In genomic region chr2:193382583-193382982, GRCh38 we compare ENCODE assay signal across 13 cellular contexts.
A peak's percentile ranks its signal among the peaks of the same experiment; 100 is the strongest.
DNase-seq lines count a peak whose midpoint lies in the region; ATAC-seq and TF ChIP-seq lines count a peak whose summit lies in the region.
"Had no signal": no experiment of that assay in that cellular context is flagged by ENCODE, and none has a peak within 500 bp of the region (broad histone marks: within the 10 kb centered on the region; RNA-seq: fewer than 3 reads in every experiment).

No MANE protein-coding gene starts in this region.

- DNase-seq in DND-41: no peak
- peak; percentile 62 for DNase-seq in endodermal cell
- peak; percentile 89 for DNase-seq in mesendoderm
- no peak for DNase-seq in hypothalamus (lab: John Stamatoyannopoulos, UW)
- DNase-seq in type B pancreatic cell (ENCODE audit: extremely low spot score, unreplicated experiment): no peak
- DNase-seq: ACHN; CD4-positive, CD25-positive, alpha-beta regulatory T cell; DMS 273 treated with DMSO at 0.1 percent for 48 hours had no signal

- H4K5ac ChIP-seq in mesendoderm (ENCODE audit: low read length): no peak overlapping the region

- TF ChIP-seq CTCF in DND-41 (IDR thresholded peaks at IDR 0.05; ENCODE audit: borderline replicate concordance, extremely low read depth, low read length, poor library complexity, severe bottlenecking): no peak
- TF ChIP-seq CTCF in endodermal cell (conservative IDR thresholded peaks at IDR 0.05): no peak
- no peak for TF ChIP-seq CTCF in type B pancreatic cell (conservative IDR thresholded peaks at IDR 0.05)

- no peak overlapping the region for H3K9ac ChIP-seq in DND-41 (ENCODE audit: low read depth, low read length)
- no peak overlapping the region for H3K9ac ChIP-seq in HUES48 (ENCODE audit: low read depth, low read length)
- no peak overlapping the region for H3K9ac ChIP-seq in endodermal cell (ENCODE audit: extremely low read depth, low read length, poor library complexity, severe bottlenecking)
- no peak overlapping the region for H3K9ac ChIP-seq in mesendoderm (ENCODE audit: low read length)
- H3K9ac ChIP-seq: BLaER1 treated with 17β-estradiol and CSF1 and Interleukin-3, amounts not matched to agents 10 nM and 100 nM had no signal

- H3K4me1 ChIP-seq in DND-41 (ENCODE audit: insufficient read depth, low read length) (no peaks in the 10 kb centered on the region), HUES48 (ENCODE audit: control insufficient read depth, insufficient read depth, low read length) (no peaks in the 10 kb centered on the region), endodermal cell (ENCODE audit: control insufficient read depth, insufficient read depth, low read length) (no peaks in the 10 kb centered on the region), mesendoderm (ENCODE audit: control insufficient read depth, low read depth, low read length) (no peaks in the 10 kb centered on the region)
- H3K4me1 ChIP-seq: BLaER1 treated with 17β-estradiol and CSF1 and Interleukin-3, amounts not matched to agents 10 nM and 100 nM had no signal

- H3K79me2 ChIP-seq in DND-41 (ENCODE audit: insufficient read depth, low read length): no peaks in the 10 kb centered on the region
- H3K79me2 ChIP-seq in mesendoderm (ENCODE audit: control insufficient read depth, insufficient read depth, low read length): no peaks in the 10 kb centered on the region

- H2AK5ac ChIP-seq in mesendoderm (ENCODE audit: low read length): no peak overlapping the region

- no peak overlapping the region for H2BK5ac ChIP-seq in mesendoderm (ENCODE audit: low read length)

- H3K4me3 ChIP-seq in DND-41 (ENCODE audit: low read depth in 1 of 2, low read length in 2 of 2) (no peak overlapping the region), HUES48 (ENCODE audit: low read depth, low read length) (no peak overlapping the region), endodermal cell (ENCODE audit: low read length) (no peak overlapping the region), mesendoderm (ENCODE audit: low read length) (no peak overlapping the region)
- H3K4me3 ChIP-seq: BLaER1 treated with 17β-estradiol and CSF1 and Interleukin-3, amounts not matched to agents 10 nM and 100 nM had no signal

- H2BK15ac ChIP-seq in mesendoderm (replicated peaks; ENCODE audit: low read depth): no peak overlapping the region

- H3K9me3 Mint-ChIP-seq in endodermal cell: peaks cover 4% of the 10 kb centered on the region
- no peaks in the 10 kb centered on the region for H3K9me3 Mint-ChIP-seq in type B pancreatic cell

- H3K23ac ChIP-seq in mesendoderm (ENCODE audit: low read length): no peak overlapping the region

- H3K4me1 Mint-ChIP-seq in endodermal cell: no peaks in the 10 kb centered on the region
- H3K4me1 Mint-ChIP-seq in type B pancreatic cell (ENCODE audit: unreplicated experiment): no peaks in the 10 kb centered on the region
- H3K4me1 Mint-ChIP-seq: CD4-positive, CD25-positive, alpha-beta regulatory T cell had no signal

- peak overlapping the region; percentile 45; the same call in 1 of the 2 replicates for H2AFZ ChIP-seq in DND-41 (ENCODE audit: low read depth, low read length)

- H3K4me2 ChIP-seq in DND-41 (ENCODE audit: insufficient read depth, low read length): no peak overlapping the region
- no peak overlapping the region for H3K4me2 ChIP-seq in mesendoderm (ENCODE audit: low read length)
- H3K4me2 ChIP-seq: BLaER1 treated with 17β-estradiol and CSF1 and Interleukin-3, amounts not matched to agents 10 nM and 100 nM had no signal

- no peak overlapping the region for H2BK120ac ChIP-seq in mesendoderm (ENCODE audit: low read depth, low read length)

- WGBS in endodermal cell (ENCODE audit: insufficient coverage in 1 of 2, insufficient read length in 1 of 2), 2 experiments: 44 to 63% methylated on average over 2 of the region's 2 CpGs
- no CpG with 5 or more reads among the region's 2 CpGs for WGBS in mesendoderm (ENCODE audit: extremely low coverage, insufficient coverage, low lambda C conversion rate)

- ATAC-seq in DND-41 (ENCODE audit: insufficient read depth, low read depth) (no peak), GM21529 (IDR thresholded peaks at IDR 0.05; ENCODE audit: unreplicated experiment) (no peak)
- ATAC-seq: HCT116 had no signal

- H3K18ac ChIP-seq in mesendoderm (ENCODE audit: low read length): no peak overlapping the region

- H3K27ac ChIP-seq in DND-41 (ENCODE audit: low read length): no peak overlapping the region
- H3K27ac ChIP-seq in HUES48 (ENCODE audit: low read depth, low read length): peak overlapping the region; percentile 14
- no peak overlapping the region for H3K27ac ChIP-seq in endodermal cell (ENCODE audit: low read depth, low read length)
- H3K27ac ChIP-seq in mesendoderm (ENCODE audit: low read depth, low read length): no peak overlapping the region
- H3K27ac ChIP-seq: BLaER1 treated with 17β-estradiol and CSF1 and Interleukin-3, amounts not matched to agents 10 nM and 100 nM; HL-60 had no signal

- H4K20me1 ChIP-seq in DND-41 (ENCODE audit: insufficient read depth, low read length): no peaks in the 10 kb centered on the region
- H4K20me1 ChIP-seq: BLaER1 treated with 17β-estradiol and CSF1 and Interleukin-3, amounts not matched to agents 10 nM and 100 nM had no signal

- H3K9me3 ChIP-seq in DND-41 (ENCODE audit: insufficient read depth, low read length, severe bottlenecking) (no peaks in the 10 kb centered on the region), HUES48 (ENCODE audit: control insufficient read depth, insufficient read depth, low read length) (no peaks in the 10 kb centered on the region), endodermal cell (ENCODE audit: control insufficient read depth, low read length) (no peaks in the 10 kb centered on the region)

- H3K4me3 Mint-ChIP-seq in endodermal cell (no peak overlapping the region), type B pancreatic cell (no peak overlapping the region)
- H3K4me3 Mint-ChIP-seq: CD4-positive, CD25-positive, alpha-beta regulatory T cell had no signal

- H3K56ac ChIP-seq in mesendoderm (ENCODE audit: low read length): no peak overlapping the region

- H3K4ac ChIP-seq in mesendoderm (ENCODE audit: low read depth, low read length): no peak overlapping the region

- H3K27me3 ChIP-seq in DND-41 (ENCODE audit: insufficient read depth, low read length, poor library complexity): no peaks in the 10 kb centered on the region
- H3K27me3 ChIP-seq in HUES48 (ENCODE audit: control insufficient read depth, insufficient read depth, low read length): peaks cover 7% of the 10 kb centered on the region; the same call in 1 of the 2 replicates
- no peaks in the 10 kb centered on the region for H3K27me3 ChIP-seq in endodermal cell (ENCODE audit: control insufficient read depth, insufficient read depth, low read length, poor library complexity, severe bottlenecking)
- no peaks in the 10 kb centered on the region for H3K27me3 ChIP-seq in mesendoderm (ENCODE audit: insufficient read depth, low read length, poor library complexity)
- H3K27me3 ChIP-seq: BLaER1 treated with 17β-estradiol and CSF1 and Interleukin-3, amounts not matched to agents 10 nM and 100 nM had no signal

- H3K36me3 ChIP-seq in DND-41 (ENCODE audit: insufficient read depth, low read length): no peaks in the 10 kb centered on the region
- no peaks in the 10 kb centered on the region for H3K36me3 ChIP-seq in HUES48 (ENCODE audit: control insufficient read depth, insufficient read depth, low read length)
- no peaks in the 10 kb centered on the region for H3K36me3 ChIP-seq in endodermal cell (ENCODE audit: control insufficient read depth, insufficient read depth, low read length)
- no peaks in the 10 kb centered on the region for H3K36me3 ChIP-seq in mesendoderm (ENCODE audit: control insufficient read depth, insufficient read depth, low read length)
- H3K36me3 ChIP-seq: BLaER1 treated with 17β-estradiol and CSF1 and Interleukin-3, amounts not matched to agents 10 nM and 100 nM had no signal

- H3K36me3 Mint-ChIP-seq in endodermal cell (ENCODE audit: low read depth): no peaks in the 10 kb centered on the region
- H3K36me3 Mint-ChIP-seq in type B pancreatic cell: no peaks in the 10 kb centered on the region
- H3K36me3 Mint-ChIP-seq: CD4-positive, CD25-positive, alpha-beta regulatory T cell had no signal

- no peak overlapping the region for H4K8ac ChIP-seq in mesendoderm (ENCODE audit: low read depth, low read length)

- H3K27me3 Mint-ChIP-seq in endodermal cell (ENCODE audit: insufficient read depth) (peaks cover 36% of the 10 kb centered on the region), type B pancreatic cell (no peaks in the 10 kb centered on the region)
- H3K27me3 Mint-ChIP-seq: CD4-positive, CD25-positive, alpha-beta regulatory T cell had no signal

- no peak overlapping the region for H3K27ac Mint-ChIP-seq in endodermal cell
- no peak overlapping the region for H3K27ac Mint-ChIP-seq in type B pancreatic cell
- H3K27ac Mint-ChIP-seq: CD4-positive, CD25-positive, alpha-beta regulatory T cell had no signal

- H3K79me1 ChIP-seq in mesendoderm (ENCODE audit: low read length): no peaks in the 10 kb centered on the region

Comparison
In these comparisons a context has a peak if more than half of its experiments do, and no peak if none do; other contexts are left out.
1. DNase-seq: peak in endodermal cell (single experiment) and mesendoderm (single experiment); none in DND-41 (single experiment), hypothalamus (0 of 51) and type B pancreatic cell (single experiment).